Comparison of ENCODE assay signal across 8 cellular contexts in genomic region chr16:57801098-57801855, GRCh38. TPM values are rescaled to one million over a fixed set of nuclear protein-coding genes. Genes with fewer than 3 reads are reported as not detected.
A peak's percentile ranks its signal among the peaks of the same experiment; 100 is the strongest.
DNase-seq lines count a peak whose midpoint lies in the region; ATAC-seq and TF ChIP-seq lines count a peak whose summit lies in the region.

No MANE protein-coding gene starts in this region.

- peaks cover 20% of the 10 kb centered on the region for H3K27me3 Mint-ChIP-seq in activated T-cell treated with anti-CD3 and anti-CD28 coated beads, Interleukin-2, amount 50 U/mL, for 4 hours (ENCODE audit: low read depth)

- H3K4me3 Mint-ChIP-seq in activated T-cell treated with anti-CD3 and anti-CD28 coated beads, Interleukin-2, amount 50 U/mL, for 4 hours, result peak overlapping the region; percentile 52

- H3K27me3 ChIP-seq in body of pancreas (no peaks in the 10 kb centered on the region), left lung (peaks cover 0 to 30% of the 10 kb centered on the region in 2 donors), upper lobe of left lung (no peaks in the 10 kb centered on the region)

- no peak for TF ChIP-seq EP300 in upper lobe of left lung (IDR thresholded peaks at IDR 0.05)

- 34% methylated on average over 4 to 7 of the region's 7 CpGs for WGBS in body of pancreas, 2 donors
- WGBS in upper lobe of left lung, 2 donors, result 21 to 22% methylated on average over 4 to 7 of the region's 7 CpGs

- TF ChIP-seq POLR2A in body of pancreas (IDR thresholded peaks at IDR 0.05), result no peak
- TF ChIP-seq POLR2A in upper lobe of left lung (IDR thresholded peaks at IDR 0.05), result no peak

- H3K4me3 ChIP-seq in body of pancreas (no peak overlapping the region), left lung (peak overlapping the region; percentile 58 to 69), upper lobe of left lung (peak overlapping the region; percentile 54 to 80 (median 70))

- H3K4me1 ChIP-seq in body of pancreas, result peaks cover 81% of the 10 kb centered on the region
- H3K4me1 ChIP-seq in left lung, result peaks cover 41 to 65% of the 10 kb centered on the region in 2 donors
- H3K4me1 ChIP-seq in upper lobe of left lung, result peaks cover 48 to 64% (median 57%) of the 10 kb centered on the region in 4 donors

- H3K4me1 Mint-ChIP-seq in activated T-cell treated with anti-CD3 and anti-CD28 coated beads, Interleukin-2, amount 50 U/mL, for 4 hours (ENCODE audit: low read depth), result peaks cover 31% of the 10 kb centered on the region

- H3K9me3 ChIP-seq in body of pancreas (no peaks in the 10 kb centered on the region), left lung (no peaks in the 10 kb centered on the region), upper lobe of left lung (no peaks in the 10 kb centered on the region)

- intact Hi-C loops in body of pancreas (cut with DNase I) (no loop called here), left lung (cut with DNase I) (no loop called here)

- H3K27ac ChIP-seq in body of pancreas, result peak overlapping the region; percentile 84 to 96 (median 90)
- peak overlapping the region; percentile 86 to 90 for H3K27ac ChIP-seq in left lung
- H3K27ac ChIP-seq in upper lobe of left lung, result peak overlapping the region; percentile 89 to 95 (median 93)

- TF ChIP-seq CTCF in body of pancreas (IDR thresholded peaks at IDR 0.05) (no peak), left lung (IDR thresholded peaks at IDR 0.05) (no peak), upper lobe of left lung (IDR thresholded peaks at IDR 0.05) (peak in 2 of 6 experiments; percentile 12 to 28)

- no peaks in the 10 kb centered on the region for H3K9me3 Mint-ChIP-seq in activated T-cell treated with anti-CD3 and anti-CD28 coated beads, Interleukin-2, amount 50 U/mL, for 4 hours

- no peak for ATAC-seq in activated T-cell treated with anti-CD3 and anti-CD28 coated beads, Interleukin-2, amount 50 U/mL, for 4 hours
- ATAC-seq in body of pancreas (no peak), left lung (peak; percentile 25), upper lobe of left lung (ENCODE audit: low FRiP score in 2 of 2) (peak; percentile 13 to 51), HG03045 (IDR thresholded peaks at IDR 0.05; ENCODE audit: unreplicated experiment) (no peak)

- no peak for DNase-seq in activated T-cell treated with anti-CD3 and anti-CD28 coated beads, Interleukin-2, amount 50 U/mL, for 4 hours
- no peak for DNase-seq in activated T-cell treated with anti-CD3 and anti-CD28 coated beads, Interleukin-2, amount 50 U/mL, for 1 hour
- DNase-seq in body of pancreas, result no peak
- DNase-seq in left lung, result peak in 1 of 2 donors; percentile 34
- no peak for DNase-seq in upper lobe of left lung
- DNase-seq in NCI-H748 (lab: John Stamatoyannopoulos, UW; ENCODE audit: unreplicated experiment), result no peak
- no peak for DNase-seq in cerebellar nuclear complex (lab: John Stamatoyannopoulos, UW)

- no peaks in the 10 kb centered on the region for H3K36me3 Mint-ChIP-seq in activated T-cell treated with anti-CD3 and anti-CD28 coated beads, Interleukin-2, amount 50 U/mL, for 4 hours (ENCODE audit: insufficient read depth)

- no peaks in the 10 kb centered on the region for H3K36me3 ChIP-seq in body of pancreas (replicated peaks in 1 of 2; ENCODE audit: insufficient read depth in 1 of 2, low read depth in 2 of 2)
- H3K36me3 ChIP-seq in left lung, result peaks cover 0 to 18% of the 10 kb centered on the region in 2 donors
- H3K36me3 ChIP-seq in upper lobe of left lung, result peaks cover 0 to 18% (median 7%) of the 10 kb centered on the region in 4 donors

RNA-seq across cellular contexts. Expression of gene KIFC3, which starts 1.0 kb away (rescaled TPM):
- 1 to 10 TPM; 2.7 to 4.1 (median 3.2) TPM for total RNA-seq in activated T-cell treated with anti-CD3 and anti-CD28 coated beads, Interleukin-2, amount 50 U/mL, for 4 hours
- total RNA-seq in body of pancreas, result 100 to 1,000 TPM; 120 to 205 TPM
- 10 to 100 TPM; 68.7 to 96.8 TPM for total RNA-seq in left lung
- total RNA-seq in upper lobe of left lung, result 100 to 1,000 TPM in 4 of 6 donors, 10 to 100 TPM in 2; 82.6 to 340 (median 110) TPM

Comparison
In these comparisons a context has a peak if more than half of its experiments do, and no peak if none do; other contexts are left out.
1. ATAC-seq: peak in left lung (single experiment) and upper lobe of left lung (2 of 2); none in activated T-cell treated with anti-CD3 and anti-CD28 coated beads, Interleukin-2, amount 50 U/mL, for 4 hours (0 of 2), body of pancreas (single experiment) and HG03045 (single experiment).
2. H3K4me3 ChIP-seq: peak in left lung (2 of 2) and upper lobe of left lung (4 of 4); none in body of pancreas (0 of 2).
3. RNA of gene KIFC3, which starts 1.0 kb away (total RNA-seq): 120 to 205 TPM in body of pancreas, 82.6 to 340 TPM in upper lobe of left lung and 68.7 to 96.8 TPM in left lung; 2.7 to 4.1 TPM in activated T-cell treated with anti-CD3 and anti-CD28 coated beads, Interleukin-2, amount 50 U/mL, for 4 hours; every median in the first group is over 10 times any median in the second.
4. Peak in every context shown above with its lines, with median percentiles within 50 percentile points of each other: H3K27ac ChIP-seq.